ENCODE assay signal across 8 cellular contexts in genomic region chr12:49824886-49825285, GRCh38. TPM values are rescaled to one million over a fixed set of nuclear protein-coding genes. Genes with fewer than 3 reads are reported as not detected.
DNase-seq lines count a peak whose midpoint lies in the region; ATAC-seq, FAIRE-seq and TF ChIP-seq lines count a peak whose summit lies in the region.

No MANE protein-coding gene starts in this region.

- TF ChIP-seq CTCF in astrocyte (IDR thresholded peaks at IDR 0.05; ENCODE audit: insufficient read depth, low read depth, low read length) (no peak), HepG2 (CRISPR knock-in tag; IDR thresholded peaks at IDR 0.05) (no peak)

- no peak for TF ChIP-seq RAD21 in HepG2 (CRISPR knock-in tag; IDR thresholded peaks at IDR 0.05)

- H3K36me3 ChIP-seq in astrocyte (ENCODE audit: insufficient read depth, low read length) = no peaks in the 10 kb centered on the region
- H3K36me3 ChIP-seq in stomach smooth muscle (ENCODE audit: control insufficient read depth in 2 of 2, insufficient read depth in 2 of 2, low read length in 2 of 2) = peaks cover 3 to 4% of the 10 kb centered on the region in 2 donors
- H3K36me3 ChIP-seq in HepG2 (replicated peaks in 1 of 2; ENCODE audit: control insufficient read depth in 1 of 2, insufficient read depth in 2 of 2, low read length in 2 of 2) = peaks cover 0 to 4% of the 10 kb centered on the region in 2 experiments; a peak in 1 of 5 replicates

- H3K27ac ChIP-seq in astrocyte (ENCODE audit: low read depth, low read length) (peak overlapping the region; percentile 66), stomach smooth muscle (ENCODE audit: low read length) (peak overlapping the region; percentile 18), HepG2 (ENCODE audit: extremely low read length, insufficient read depth, low read length) (no peak overlapping the region)

- H3K9me3 ChIP-seq in astrocyte (ENCODE audit: insufficient read depth, low read depth, low read length) = no peaks in the 10 kb centered on the region
- H3K9me3 ChIP-seq in stomach smooth muscle (ENCODE audit: control insufficient read depth in 2 of 2, low read length in 2 of 2) = no peaks in the 10 kb centered on the region
- no peaks in the 10 kb centered on the region for H3K9me3 ChIP-seq in HepG2 (ENCODE audit: low read length)

- H3K27me3 Mint-ChIP-seq in astrocyte (ENCODE audit: low read depth, unreplicated experiment) = no peaks in the 10 kb centered on the region

- H3K4me2 ChIP-seq in astrocyte (ENCODE audit: low read length) (peak overlapping the region; percentile 97), HepG2 (ENCODE audit: low read depth, low read length) (no peak overlapping the region)

- peak overlapping the region; percentile 95 for H3K4me3 Mint-ChIP-seq in astrocyte (ENCODE audit: unreplicated experiment)

- H4K20me1 ChIP-seq in astrocyte (ENCODE audit: insufficient read depth, low read length) (peaks cover 73% of the 10 kb centered on the region), HepG2 (ENCODE audit: insufficient read depth, low read length) (peaks cover 13% of the 10 kb centered on the region)

- DNase-seq in KG1 (lab: John Stamatoyannopoulos, UW) = peak; percentile 53
- peak; percentile 77 for DNase-seq in astrocyte (ENCODE audit: low read depth)
- peak; percentile 85 for DNase-seq in iris pigment epithelial cell (ENCODE audit: low read depth)
- DNase-seq in NCI-H510A (lab: John Stamatoyannopoulos, UW) = no peak
- no peak for DNase-seq in DMS53 (lab: John Stamatoyannopoulos, UW)
- DNase-seq in NCI-H1092 treated with DMSO at 0.1 percent for 48 hours (lab: John Stamatoyannopoulos, UW) = no peak
- no peak for DNase-seq in HepG2 (ENCODE audit: low spot score)

- H3K4me3 ChIP-seq in astrocyte (ENCODE audit: insufficient read depth, low read depth, low read length) (peak overlapping the region; percentile 22), stomach smooth muscle (ENCODE audit: low read length in 2 of 2) (peak overlapping the region in 1 of 2 donors; percentile 22), HepG2 (replicated peaks in 1 of 3; ENCODE audit: insufficient read depth in 1 of 3, low read depth in 2 of 3, low read length in 3 of 3) (no peak overlapping the region)

- H2AFZ ChIP-seq in astrocyte (ENCODE audit: low read depth, low read length) = no peak overlapping the region
- H2AFZ ChIP-seq in HepG2 (ENCODE audit: low read length) = no peak overlapping the region

- intact Hi-C loops in HepG2 (cut with micrococcal nuclease; ENCODE audit: unreplicated experiment) = no loop called here

- no peak for TF ChIP-seq EP300 in HepG2 (IDR thresholded peaks at IDR 0.05; ENCODE audit: low read depth in 2 of 2, low read length in 2 of 2)
- TF ChIP-seq EP300 in HepG2 (CRISPR knock-in tag; IDR thresholded peaks at IDR 0.05; ENCODE audit: borderline replicate concordance) = no peak

- peaks cover 78% of the 10 kb centered on the region for H3K79me2 ChIP-seq in astrocyte (ENCODE audit: insufficient read depth, low read length)
- peaks cover 30% of the 10 kb centered on the region for H3K79me2 ChIP-seq in HepG2 (ENCODE audit: insufficient read depth, low read length)

- H3K4me1 Mint-ChIP-seq in astrocyte (ENCODE audit: low read depth, unreplicated experiment) = peaks cover 41% of the 10 kb centered on the region

- CTCF ChIA-PET in HepG2 (lab: Yijun Ruan, JAX; ENCODE audit: low intra/inter-chr PET ratio, low total read pairs) = no interaction called here

- H3K27ac Mint-ChIP-seq in astrocyte (ENCODE audit: unreplicated experiment) = peak overlapping the region; percentile 93

- H3K4me1 ChIP-seq in astrocyte (ENCODE audit: insufficient read depth, low read length) (peaks cover 41% of the 10 kb centered on the region), stomach smooth muscle (ENCODE audit: control insufficient read depth, insufficient read depth, low read length) (peaks cover 49% of the 10 kb centered on the region), HepG2 (ENCODE audit: insufficient read depth, low read length) (peaks cover 64% of the 10 kb centered on the region)

- ATAC-seq in HepG2 = no peak

- FAIRE-seq in astrocyte (lab: Jason Lieb, UNC) (peak; percentile 63), HepG2 (lab: Jason Lieb, UNC) (no peak)

- H3K36me3 Mint-ChIP-seq in astrocyte (ENCODE audit: low read depth, unreplicated experiment) = peaks cover 3% of the 10 kb centered on the region

- H3K9me3 Mint-ChIP-seq in astrocyte (ENCODE audit: unreplicated experiment) = no peaks in the 10 kb centered on the region

- in situ Hi-C loops in HepG2 (cut with HindIII; ENCODE audit: extremely low pct_ligation_motif_present, low pct_unique_long_range_greater_than_20kb) = loop anchor here (5.0 kb wide), 1 partner anchor 33 kb away; no protein-coding TSS in a partner anchor

- BruUV-seq in HepG2 (replicated peaks; lab: Mats Ljungman, UMichigan) = no TSS peak

- WGBS in HepG2 (ENCODE audit: low lambda C conversion rate) = 99% methylated on average over 4 of the region's 4 CpGs

- TF ChIP-seq POLR2A in HepG2 (IDR thresholded peaks at IDR 0.05; ENCODE audit: insufficient read depth in 1 of 2, low read depth in 2 of 2, low read length in 2 of 2) = no peak

- POLR2A ChIA-PET in HepG2 (lab: Yijun Ruan, JAX) = no interaction called here

- no peaks in the 10 kb centered on the region for H3K27me3 ChIP-seq in astrocyte (ENCODE audit: insufficient read depth, low read length)
- H3K27me3 ChIP-seq in stomach smooth muscle (ENCODE audit: control insufficient read depth in 1 of 2, insufficient read depth in 2 of 2, low read length in 2 of 2) = no peaks in the 10 kb centered on the region
- no peaks in the 10 kb centered on the region; a peak in 1 of 5 replicates for H3K27me3 ChIP-seq in HepG2 (ENCODE audit: control insufficient read depth in 1 of 2, insufficient read depth in 2 of 2, low read length in 2 of 2)

- H3K9ac ChIP-seq in astrocyte (ENCODE audit: low read length) (peak overlapping the region; percentile 87), stomach smooth muscle (ENCODE audit: low read length in 2 of 2) (no peak overlapping the region), HepG2 (ENCODE audit: insufficient read depth, low read depth, low read length) (no peak overlapping the region)

TF ChIP-seq in HepG2, 621 proteins besides CTCF, POLR2A, EP300 and RAD21 (continues in another document):
- TF ChIP-seq NCOA2 (CRISPR knock-in tag; IDR thresholded peaks at IDR 0.05) = no peak
- no peak for TF ChIP-seq NFKB2 (CRISPR knock-in tag; IDR thresholded peaks at IDR 0.05; ENCODE audit: borderline replicate concordance)

RNA-seq across cellular contexts. Expression of gene NCKAP5L, which starts 3.3 kb away (rescaled TPM):
- 59.5 and 60.4 TPM in 2 replicates for total RNA-seq in astrocyte
- total RNA-seq in HepG2 (2016; rRNA removed; fragmentation: Illumina TruSeq; extraction: Trizol) = 5.9 and 9.0 TPM in 2 replicates
- total RNA-seq in HepG2 (2016; cell fraction: cytosol; rRNA removed; fragmentation: Illumina TruSeq; extraction: Trizol; ENCODE audit: low read depth) = 3.1 and 3.3 TPM in 2 replicates
- 5.1 and 8.3 TPM in 2 replicates for total RNA-seq in HepG2 (2016; cell fraction: insoluble cytoplasmic fraction; rRNA removed; fragmentation: Illumina TruSeq; extraction: Trizol)
- 5.3 and 5.9 TPM in 2 replicates for total RNA-seq in HepG2 (2016; cell fraction: membrane; rRNA removed; fragmentation: Illumina TruSeq; extraction: Trizol)
- total RNA-seq in HepG2 (2016; cell fraction: nucleus; rRNA removed; fragmentation: Illumina TruSeq; extraction: Trizol) = 10.1 and 11.1 TPM in 2 replicates
- polyA plus RNA-seq in HepG2 (2011; rRNA removed) = 4.1 and 5.5 TPM in 2 replicates
- polyA plus RNA-seq in HepG2 (2011; cell fraction: cytosol; rRNA removed) = 1.7 and 3.1 TPM in 2 replicates
- 15.9 and 16.8 TPM in 2 replicates for polyA plus RNA-seq in HepG2 (2011; cell fraction: nucleus; rRNA removed)
- polyA plus RNA-seq in HepG2 (2012) = 4.7 and 6.8 TPM in 2 replicates
- 0.32 and 0.37 TPM in 2 replicates for polyA plus RNA-seq in HepG2 (2016; cell fraction: cytosol; fragmentation: Illumina TruSeq; extraction: Trizol; ENCODE audit: low read depth)
- 5.7 and 8.4 TPM in 2 replicates for polyA plus RNA-seq in HepG2 (2016; cell fraction: insoluble cytoplasmic fraction; fragmentation: Illumina TruSeq; extraction: Trizol; ENCODE audit: low read depth)
- 1.3 and 1.7 TPM in 2 replicates for polyA plus RNA-seq in HepG2 (2016; cell fraction: membrane; fragmentation: Illumina TruSeq; extraction: Trizol; ENCODE audit: low read depth)
- polyA plus RNA-seq in HepG2 (2016; cell fraction: nucleus; fragmentation: Illumina TruSeq; extraction: Trizol; ENCODE audit: insufficient read depth, low read depth) = 20.5 and 22.7 TPM in 2 replicates
- 10.1 and 13.6 TPM in 2 replicates for polyA minus RNA-seq in HepG2 (2011; rRNA and poly(A)+ RNA removed; ENCODE audit: low replicate concordance)
- polyA minus RNA-seq in HepG2 (2011; cell fraction: cytosol; rRNA and poly(A)+ RNA removed) = 5.5 and 6.3 TPM in 2 replicates
- 13.2 and 14.7 TPM in 2 replicates for polyA minus RNA-seq in HepG2 (2011; cell fraction: nucleus; rRNA and poly(A)+ RNA removed)

RNA-seq across cellular contexts. Expression of gene BCDIN3D, which starts 18.0 kb away (rescaled TPM):
- 3.1 and 3.7 TPM in 2 replicates for total RNA-seq in astrocyte
- 1.8 and 2.5 TPM in 2 replicates for total RNA-seq in HepG2 (2016; rRNA removed; fragmentation: Illumina TruSeq; extraction: Trizol)
- 1.6 and 1.7 TPM in 2 replicates for total RNA-seq in HepG2 (2016; cell fraction: cytosol; rRNA removed; fragmentation: Illumina TruSeq; extraction: Trizol; ENCODE audit: low read depth)
- total RNA-seq in HepG2 (2016; cell fraction: insoluble cytoplasmic fraction; rRNA removed; fragmentation: Illumina TruSeq; extraction: Trizol) = 2.2 and 3.0 TPM in 2 replicates
- 2.1 and 3.4 TPM in 2 replicates for total RNA-seq in HepG2 (2016; cell fraction: membrane; rRNA removed; fragmentation: Illumina TruSeq; extraction: Trizol)
- 2.6 and 3.0 TPM in 2 replicates for total RNA-seq in HepG2 (2016; cell fraction: nucleus; rRNA removed; fragmentation: Illumina TruSeq; extraction: Trizol)
- 2.0 and 2.2 TPM in 2 replicates for polyA plus RNA-seq in HepG2 (2011; rRNA removed)
- 1.4 and 1.7 TPM in 2 replicates for polyA plus RNA-seq in HepG2 (2011; cell fraction: cytosol; rRNA removed)
- 1.3 and 2.3 TPM in 2 replicates for polyA plus RNA-seq in HepG2 (2011; cell fraction: nucleus; rRNA removed)
- polyA plus RNA-seq in HepG2 (2012) = 1.7 and 2.6 TPM in 2 replicates
- 0.54 and 0.63 TPM in 2 replicates for polyA plus RNA-seq in HepG2 (2016; cell fraction: cytosol; fragmentation: Illumina TruSeq; extraction: Trizol; ENCODE audit: low read depth)
- polyA plus RNA-seq in HepG2 (2016; cell fraction: insoluble cytoplasmic fraction; fragmentation: Illumina TruSeq; extraction: Trizol; ENCODE audit: low read depth) = 1.6 and 1.7 TPM in 2 replicates
- polyA plus RNA-seq in HepG2 (2016; cell fraction: membrane; fragmentation: Illumina TruSeq; extraction: Trizol; ENCODE audit: low read depth) = 0.76 and 1.1 TPM in 2 replicates
- 2.7 and 2.8 TPM in 2 replicates for polyA plus RNA-seq in HepG2 (2016; cell fraction: nucleus; fragmentation: Illumina TruSeq; extraction: Trizol; ENCODE audit: insufficient read depth, low read depth)
- polyA minus RNA-seq in HepG2 (2011; rRNA and poly(A)+ RNA removed; ENCODE audit: low replicate concordance) = 2.9 and 10.2 TPM in 2 replicates
- 0.97 and 2.2 TPM in 2 replicates for polyA minus RNA-seq in HepG2 (2011; cell fraction: cytosol; rRNA and poly(A)+ RNA removed)
- 2.8 and 3.5 TPM in 2 replicates for polyA minus RNA-seq in HepG2 (2011; cell fraction: nucleus; rRNA and poly(A)+ RNA removed)

Comparison
In these comparisons a context has a peak if more than half of its experiments do, and no peak if none do; other contexts are left out.
1. DNase-seq: peak in KG1 (single experiment), astrocyte (single experiment) and iris pigment epithelial cell (single experiment); none in NCI-H510A (single experiment), DMS53 (single experiment), NCI-H1092 treated with DMSO at 0.1 percent for 48 hours (single experiment) and HepG2 (single experiment).